In genomic region chr4:72569719-72570235, GRCh38 we compare ENCODE assay signal across 8 cellular contexts.
DNase-seq lines count a peak whose midpoint lies in the region; ATAC-seq and TF ChIP-seq lines count a peak whose summit lies in the region.
"Had no signal": no experiment of that assay in that cellular context is flagged by ENCODE, and none has a peak within 500 bp of the region (broad histone marks: within the 10 kb centered on the region; RNA-seq: fewer than 3 reads in every experiment).

No MANE protein-coding gene starts in this region.

- peaks cover 0 to 27% (median 21%) of the 10 kb centered on the region in 5 donors for H3K4me1 ChIP-seq in subcutaneous abdominal adipose tissue (ENCODE audit: control insufficient read depth in 5 of 5, insufficient read depth in 5 of 5, low read length in 5 of 5)

- H3K27ac ChIP-seq in subcutaneous abdominal adipose tissue (ENCODE audit: low read depth, low read length), result peak overlapping the region; percentile 48

- no peaks in the 10 kb centered on the region for H3K27me3 ChIP-seq in subcutaneous abdominal adipose tissue (ENCODE audit: control insufficient read depth in 5 of 5, insufficient read depth in 4 of 5, low read length in 5 of 5)

- H3K36me3 ChIP-seq in subcutaneous abdominal adipose tissue (ENCODE audit: control insufficient read depth in 5 of 5, insufficient read depth in 5 of 5, low read length in 5 of 5), result no peaks in the 10 kb centered on the region

- H3K9me3 ChIP-seq in subcutaneous abdominal adipose tissue (ENCODE audit: control insufficient read depth in 5 of 5, low read length in 5 of 5), result no peaks in the 10 kb centered on the region

- no peak for TF ChIP-seq CTCF in astrocyte of the spinal cord (IDR thresholded peaks at IDR 0.05; ENCODE audit: low read depth, low read length)

- H3K9ac ChIP-seq in subcutaneous abdominal adipose tissue (ENCODE audit: low read length in 5 of 5), result peak overlapping the region in 4 of 5 donors; percentile 15 to 72 (median 69)

- ATAC-seq in GM19324 (IDR thresholded peaks at IDR 0.05; ENCODE audit: low FRiP score, unreplicated experiment), result no peak

- peak in 71 of 76 experiments; percentile 9 to 88 (median 66) for DNase-seq in HUDEP-2 (lab: John Stamatoyannopoulos, UW; ENCODE audit: unreplicated experiment in 76 of 76)
- DNase-seq in astrocyte of the spinal cord (ENCODE audit: low read depth, low spot score), result peak; percentile 8
- DNase-seq in kidney glomerular epithelial cell (lab: John Stamatoyannopoulos, UW), result peak; percentile 54
- no peak for DNase-seq in inferior parietal cortex (ENCODE audit: extremely low spot score)
- no peak for DNase-seq in NCI-H2171 (lab: John Stamatoyannopoulos, UW)
- DNase-seq: activated T-cell treated with anti-CD3 and anti-CD28 coated beads, Interleukin-2, amount 50 U/mL, for 1 hour had no signal

- H3K4me3 ChIP-seq in astrocyte of the spinal cord (ENCODE audit: low read depth, low read length) (peak overlapping the region; percentile 73), subcutaneous abdominal adipose tissue (ENCODE audit: low read depth in 1 of 5, low read length in 5 of 5) (peak overlapping the region; percentile 59 to 83 (median 74))

- in situ Hi-C loops in astrocyte of the spinal cord (cut with HindIII; ENCODE audit: low sequenced_read_pairs), result no loop called here

Comparison
In these comparisons a context has a peak if more than half of its experiments do, and no peak if none do; other contexts are left out.
1. DNase-seq: peak in HUDEP-2 (71 of 76), astrocyte of the spinal cord (single experiment) and kidney glomerular epithelial cell (single experiment); none in inferior parietal cortex (single experiment) and NCI-H2171 (single experiment).